In genomic region chr12:89542912-89543592, GRCh38 we compare ENCODE assay signal across 8 cellular contexts. TPM values are rescaled to one million over a fixed set of nuclear protein-coding genes. Genes with fewer than 3 reads are reported as not detected.
DNase-seq lines count a peak whose midpoint lies in the region; ATAC-seq and TF ChIP-seq lines count a peak whose summit lies in the region.

No MANE protein-coding gene starts in this region.

- ATAC-seq in HG02571 (IDR thresholded peaks at IDR 0.05; ENCODE audit: unreplicated experiment) = peak; percentile 83
- peak; percentile 93 for ATAC-seq in SK-N-SH treated with all-trans-retinoic acid at 6 μM for 48 hours

- DNase-seq in NB4 (ENCODE audit: low read depth) (peak; percentile 87), head of caudate nucleus (peak in 41 of 42 donors; percentile 27 to 89 (median 72)), retina (peak; percentile 79), mesenteric fat pad (ENCODE audit: low spot score) (no peak)
- DNase-seq in activated naive CD4-positive, alpha-beta T cell treated with anti-CD3 and anti-CD28 coated beads, Interleukin-2, amount 50 U/mL, for 16 hours = peak; percentile 56

- H3K4me3 ChIP-seq in NB4 (ENCODE audit: low read depth, low read length) = no peak overlapping the region

- intact Hi-C loops in head of caudate nucleus (cut with DNase I) = loop anchor here (5.0 kb wide), 1 partner anchor 1314 kb away; no protein-coding TSS in a partner anchor

- TF ChIP-seq POLR2A in NB4 (IDR thresholded peaks at IDR 0.05; ENCODE audit: extremely low read depth, insufficient read length) = no peak

- TF ChIP-seq CTCF in GM12874 (IDR thresholded peaks at IDR 0.05; ENCODE audit: insufficient read depth, low read depth, low read length) = peak; percentile 82
- TF ChIP-seq CTCF in NB4 (IDR thresholded peaks at IDR 0.05; ENCODE audit: low read depth, low read length) = peak; percentile 96

TF ChIP-seq in SK-N-SH treated with all-trans-retinoic acid at 6 μM for 48 hours, 23 proteins besides CTCF, POLR2A, EP300 and RAD21:
- no peak for TF ChIP-seq ZFP30 (CRISPR knock-in tag; IDR thresholded peaks at IDR 0.05)
- TF ChIP-seq ZNF70 (CRISPR knock-in tag; IDR thresholded peaks at IDR 0.05) = peak; percentile 77
TF ChIP-seq in SK-N-SH treated with all-trans-retinoic acid at 6 μM for 48 hours: peak in this region for 1.

RNA-seq across cellular contexts. Expression of gene POC1B, which starts 17.2 kb away (rescaled TPM):
- 12.8 TPM for total RNA-seq in mesenteric fat pad

RNA-seq across cellular contexts. Expression of gene GALNT4, which starts 18.5 kb away (rescaled TPM):
- total RNA-seq in mesenteric fat pad = 6.7 TPM
